ENCODE assay signal across 2 cellular contexts in the genomic region with DNA sequence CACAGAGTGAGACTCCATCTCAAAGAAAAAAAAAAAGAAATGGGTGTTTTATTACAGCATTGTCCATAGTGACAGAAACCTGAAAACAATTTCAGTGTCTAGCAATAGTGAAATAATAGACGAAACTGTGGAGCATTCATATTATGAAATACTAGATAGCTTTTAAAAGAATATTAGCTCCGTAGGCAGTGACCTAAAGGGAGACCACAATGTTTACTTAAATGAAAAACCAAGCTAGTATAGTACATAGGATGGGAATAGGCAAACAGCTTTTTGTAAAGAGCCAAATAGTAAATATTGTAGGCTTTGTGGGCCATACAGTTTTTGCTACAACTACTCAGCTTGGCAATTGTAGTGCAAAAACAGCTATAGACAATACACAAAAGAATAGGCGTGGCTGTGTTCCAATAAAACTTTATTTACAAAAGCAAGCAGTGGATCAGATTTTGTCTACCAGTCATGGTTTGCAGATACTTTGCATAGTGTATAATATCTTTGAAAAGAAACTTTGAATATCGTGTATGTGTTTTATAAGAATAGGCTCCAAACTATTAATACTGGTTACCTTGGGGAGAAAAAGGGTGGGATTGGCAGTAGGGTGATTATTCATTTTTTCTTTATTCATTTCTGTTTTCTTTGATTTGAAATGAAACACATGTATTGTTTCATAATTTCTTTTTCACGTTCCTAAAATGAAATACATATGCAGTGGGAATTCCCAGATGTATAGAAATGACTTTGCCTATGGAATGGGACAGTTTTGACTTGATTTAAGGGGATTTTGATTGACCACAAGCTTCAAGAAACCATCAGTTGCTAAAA.
A peak's percentile ranks its signal among the peaks of the same experiment; 100 is the strongest.
TF ChIP-seq lines count a peak whose summit lies in the region.

No MANE protein-coding gene starts in this region.

TF ChIP-seq in IMR-90, 13 proteins besides CTCF, POLR2A, EP300 and RAD21:
- no peak for TF ChIP-seq FOS (IDR thresholded peaks at IDR 0.05; ENCODE audit: low read depth, low read length)
- no peak for TF ChIP-seq SMC3 (IDR thresholded peaks at IDR 0.05; ENCODE audit: low read depth, low read length)
- no peak for TF ChIP-seq NFE2L2 (IDR thresholded peaks at IDR 0.05; ENCODE audit: low read depth, low read length)
- no peak for TF ChIP-seq RFX5 (IDR thresholded peaks at IDR 0.05; ENCODE audit: low read depth, low read length)
- TF ChIP-seq, protein P1, sequence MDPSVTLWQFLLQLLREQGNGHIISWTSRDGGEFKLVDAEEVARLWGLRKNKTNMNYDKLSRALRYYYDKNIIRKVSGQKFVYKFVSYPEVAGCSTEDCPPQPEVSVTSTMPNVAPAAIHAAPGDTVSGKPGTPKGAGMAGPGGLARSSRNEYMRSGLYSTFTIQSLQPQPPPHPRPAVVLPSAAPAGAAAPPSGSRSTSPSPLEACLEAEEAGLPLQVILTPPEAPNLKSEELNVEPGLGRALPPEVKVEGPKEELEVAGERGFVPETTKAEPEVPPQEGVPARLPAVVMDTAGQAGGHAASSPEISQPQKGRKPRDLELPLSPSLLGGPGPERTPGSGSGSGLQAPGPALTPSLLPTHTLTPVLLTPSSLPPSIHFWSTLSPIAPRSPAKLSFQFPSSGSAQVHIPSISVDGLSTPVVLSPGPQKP (IDR thresholded peaks at IDR 0.05; ENCODE audit: borderline replicate concordance, low read depth, low read length) = no peak
- TF ChIP-seq MXI1 (IDR thresholded peaks at IDR 0.05; ENCODE audit: borderline replicate concordance, low read depth, low read length) = no peak
- TF ChIP-seq, protein P2, sequence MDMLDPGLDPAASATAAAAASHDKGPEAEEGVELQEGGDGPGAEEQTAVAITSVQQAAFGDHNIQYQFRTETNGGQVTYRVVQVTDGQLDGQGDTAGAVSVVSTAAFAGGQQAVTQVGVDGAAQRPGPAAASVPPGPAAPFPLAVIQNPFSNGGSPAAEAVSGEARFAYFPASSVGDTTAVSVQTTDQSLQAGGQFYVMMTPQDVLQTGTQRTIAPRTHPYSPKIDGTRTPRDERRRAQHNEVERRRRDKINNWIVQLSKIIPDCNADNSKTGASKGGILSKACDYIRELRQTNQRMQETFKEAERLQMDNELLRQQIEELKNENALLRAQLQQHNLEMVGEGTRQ (IDR thresholded peaks at IDR 0.05; ENCODE audit: low read depth, low read length) = no peak
- no peak for TF ChIP-seq CEBPB (IDR thresholded peaks at IDR 0.05; ENCODE audit: low read depth, low read length)
- TF ChIP-seq BHLHE40 (IDR thresholded peaks at IDR 0.05; ENCODE audit: low read depth, low read length) = no peak
- no peak for TF ChIP-seq CHD1 (IDR thresholded peaks at IDR 0.05; ENCODE audit: low read depth, low read length)
- no peak for TF ChIP-seq RCOR1 (IDR thresholded peaks at IDR 0.05; ENCODE audit: insufficient replicate concordance, low read length)

TF ChIP-seq in K562, 482 proteins besides CTCF, POLR2A, EP300 and RAD21:
- TF ChIP-seq, protein P3, sequence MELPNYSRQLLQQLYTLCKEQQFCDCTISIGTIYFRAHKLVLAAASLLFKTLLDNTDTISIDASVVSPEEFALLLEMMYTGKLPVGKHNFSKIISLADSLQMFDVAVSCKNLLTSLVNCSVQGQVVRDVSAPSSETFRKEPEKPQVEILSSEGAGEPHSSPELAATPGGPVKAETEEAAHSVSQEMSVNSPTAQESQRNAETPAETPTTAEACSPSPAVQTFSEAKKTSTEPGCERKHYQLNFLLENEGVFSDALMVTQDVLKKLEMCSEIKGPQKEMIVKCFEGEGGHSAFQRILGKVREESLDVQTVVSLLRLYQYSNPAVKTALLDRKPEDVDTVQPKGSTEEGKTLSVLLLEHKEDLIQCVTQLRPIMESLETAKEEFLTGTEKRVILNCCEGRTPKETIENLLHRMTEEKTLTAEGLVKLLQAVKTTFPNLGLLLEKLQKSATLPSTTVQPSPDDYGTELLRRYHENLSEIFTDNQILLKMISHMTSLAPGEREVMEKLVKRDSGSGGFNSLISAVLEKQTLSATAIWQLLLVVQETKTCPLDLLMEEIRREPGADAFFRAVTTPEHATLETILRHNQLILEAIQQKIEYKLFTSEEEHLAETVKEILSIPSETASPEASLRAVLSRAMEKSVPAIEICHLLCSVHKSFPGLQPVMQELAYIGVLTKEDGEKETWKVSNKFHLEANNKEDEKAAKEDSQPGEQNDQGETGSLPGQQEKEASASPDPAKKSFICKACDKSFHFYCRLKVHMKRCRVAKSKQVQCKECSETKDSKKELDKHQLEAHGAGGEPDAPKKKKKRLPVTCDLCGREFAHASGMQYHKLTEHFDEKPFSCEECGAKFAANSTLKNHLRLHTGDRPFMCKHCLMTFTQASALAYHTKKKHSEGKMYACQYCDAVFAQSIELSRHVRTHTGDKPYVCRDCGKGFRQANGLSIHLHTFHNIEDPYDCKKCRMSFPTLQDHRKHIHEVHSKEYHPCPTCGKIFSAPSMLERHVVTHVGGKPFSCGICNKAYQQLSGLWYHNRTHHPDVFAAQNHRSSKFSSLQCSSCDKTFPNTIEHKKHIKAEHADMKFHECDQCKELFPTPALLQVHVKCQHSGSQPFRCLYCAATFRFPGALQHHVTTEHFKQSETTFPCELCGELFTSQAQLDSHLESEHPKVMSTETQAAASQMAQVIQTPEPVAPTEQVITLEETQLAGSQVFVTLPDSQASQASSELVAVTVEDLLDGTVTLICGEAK (IDR thresholded peaks at IDR 0.05) = peak; percentile 92
- TF ChIP-seq, protein P3 (CRISPR knock-in tag; IDR thresholded peaks at IDR 0.05) = peak; percentile 79
- no peak for TF ChIP-seq HEY1 (CRISPR knock-in tag; IDR thresholded peaks at IDR 0.05; ENCODE audit: borderline replicate concordance)
- TF ChIP-seq DIDO1 (tag; IDR thresholded peaks at IDR 0.05; ENCODE audit: low read depth) = 0 out of 2 replicates have a peak, but pooled peaks have one; percentile 18
